Comparison of ENCODE assay signal across 18 cellular contexts in the genomic region with DNA sequence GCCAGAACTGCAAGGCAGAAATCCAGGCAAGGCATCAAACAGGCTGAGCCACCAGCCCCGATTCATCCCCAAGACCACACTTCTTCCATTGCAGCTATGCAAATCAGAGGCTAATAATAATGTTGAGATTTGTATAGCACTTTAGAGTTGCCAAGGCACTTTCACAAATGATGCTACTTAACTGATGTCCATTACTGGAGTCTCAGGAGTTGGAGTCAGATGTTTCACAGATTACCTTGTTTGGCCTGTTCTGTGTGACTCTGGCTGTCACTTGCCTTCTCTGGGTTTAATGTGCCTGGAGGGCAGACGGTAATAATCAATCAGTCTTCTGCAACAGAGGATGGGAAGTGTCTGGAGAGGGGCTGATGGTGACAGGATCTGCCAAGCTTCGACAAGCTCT. TPM values are rescaled to one million over a fixed set of nuclear protein-coding genes. Genes with fewer than 3 reads are reported as not detected.
DNase-seq lines count a peak whose midpoint lies in the region; ATAC-seq, FAIRE-seq and TF ChIP-seq lines count a peak whose summit lies in the region.
"Had no signal": no experiment of that assay in that cellular context is flagged by ENCODE, and none has a peak within 500 bp of the region (broad histone marks: within the 10 kb centered on the region; RNA-seq: fewer than 3 reads in every experiment).

No MANE protein-coding gene starts in this region.

- peaks cover 85% of the 10 kb centered on the region for H3K36me3 ChIP-seq in DOHH2 (ENCODE audit: control insufficient read depth, low read length)
- peaks cover 0 to 3% of the 10 kb centered on the region in 2 donors for H3K36me3 ChIP-seq in psoas muscle (ENCODE audit: insufficient read depth in 1 of 2, low read depth in 1 of 2)
- no peaks in the 10 kb centered on the region for H3K36me3 ChIP-seq in HepG2 (replicated peaks in 1 of 2; ENCODE audit: control insufficient read depth in 1 of 2, insufficient read depth in 2 of 2, low read length in 2 of 2)

- H3K27ac ChIP-seq in DOHH2 (ENCODE audit: low read depth, low read length) (peak overlapping the region; percentile 25), psoas muscle (peak overlapping the region; percentile 71), HepG2 (ENCODE audit: extremely low read length, insufficient read depth, low read length) (no peak overlapping the region)

- TF ChIP-seq CTCF in DOHH2 (IDR thresholded peaks at IDR 0.05; ENCODE audit: low read depth, low read length, poor library complexity, severe bottlenecking) (no peak), psoas muscle (IDR thresholded peaks at IDR 0.05) (no peak), HepG2 (CRISPR knock-in tag; IDR thresholded peaks at IDR 0.05) (no peak)

- no peak overlapping the region for H3K9ac ChIP-seq in HepG2 (ENCODE audit: insufficient read depth, low read depth, low read length)

- H3K9me3 Mint-ChIP-seq in activated naive CD4-positive, alpha-beta T cell treated with anti-CD3 and anti-CD28 coated beads, Interleukin-2, amount 50 U/mL, for 24 hours, result no peaks in the 10 kb centered on the region
- no peaks in the 10 kb centered on the region for H3K9me3 Mint-ChIP-seq in activated naive CD8-positive, alpha-beta T cell treated with anti-CD3 and anti-CD28 coated beads for 36 hours
- H3K9me3 Mint-ChIP-seq: stimulated activated memory B cell treated with anti-CD40 and anti-IgM and Interleukin-4, amounts not matched to agents 10 μg/mL and 1 μg/mL and 100 μg/mL, for 72 hours had no signal

- in situ Hi-C loops in HepG2 (cut with HindIII; ENCODE audit: extremely low pct_ligation_motif_present, low pct_unique_long_range_greater_than_20kb), result no loop called here

- no peaks in the 10 kb centered on the region for H3K9me3 ChIP-seq in DOHH2 (ENCODE audit: control insufficient read depth, insufficient read depth, low read length)
- no peaks in the 10 kb centered on the region for H3K9me3 ChIP-seq in psoas muscle
- no peaks in the 10 kb centered on the region for H3K9me3 ChIP-seq in HepG2 (ENCODE audit: low read length)

- H3K4me2 ChIP-seq in DOHH2 (ENCODE audit: low read length) (peak overlapping the region; percentile 55), HepG2 (ENCODE audit: low read depth, low read length) (no peak overlapping the region)

- H3K9me2 ChIP-seq in DOHH2 (replicated peaks; ENCODE audit: control insufficient read depth, low read length), result no peaks in the 10 kb centered on the region

- H3K27ac Mint-ChIP-seq in activated naive CD4-positive, alpha-beta T cell treated with anti-CD3 and anti-CD28 coated beads, Interleukin-2, amount 50 U/mL, for 24 hours, result peak overlapping the region; percentile 79
- peak overlapping the region; percentile 59 for H3K27ac Mint-ChIP-seq in activated naive CD8-positive, alpha-beta T cell treated with anti-CD3 and anti-CD28 coated beads for 36 hours
- H3K27ac Mint-ChIP-seq: stimulated activated memory B cell treated with anti-CD40 and anti-IgM and Interleukin-4, amounts not matched to agents 10 μg/mL and 1 μg/mL and 100 μg/mL, for 72 hours had no signal

- no peaks in the 10 kb centered on the region for H3K27me3 ChIP-seq in DOHH2 (ENCODE audit: control insufficient read depth, low read length)
- no peaks in the 10 kb centered on the region for H3K27me3 ChIP-seq in psoas muscle (ENCODE audit: insufficient read depth in 3 of 3, low read length in 2 of 3)
- H3K27me3 ChIP-seq in HepG2 (ENCODE audit: control insufficient read depth in 1 of 2, insufficient read depth in 2 of 2, low read length in 2 of 2), result peaks cover 0 to 16% of the 10 kb centered on the region in 2 experiments; a peak in 2 of 5 replicates

- H3K4me1 Mint-ChIP-seq in activated naive CD4-positive, alpha-beta T cell treated with anti-CD3 and anti-CD28 coated beads, Interleukin-2, amount 50 U/mL, for 24 hours, result peaks cover 16% of the 10 kb centered on the region
- H3K4me1 Mint-ChIP-seq in activated naive CD8-positive, alpha-beta T cell treated with anti-CD3 and anti-CD28 coated beads for 36 hours, result peaks cover 18% of the 10 kb centered on the region

- H3K4me3 ChIP-seq in DOHH2 (ENCODE audit: low read length) (peak overlapping the region; percentile 43), psoas muscle (no peak overlapping the region), HepG2 (replicated peaks in 1 of 3; ENCODE audit: insufficient read depth in 1 of 3, low read depth in 2 of 3, low read length in 3 of 3) (no peak overlapping the region)

- peaks cover 4% of the 10 kb centered on the region for H3K36me3 Mint-ChIP-seq in activated naive CD4-positive, alpha-beta T cell treated with anti-CD3 and anti-CD28 coated beads, Interleukin-2, amount 50 U/mL, for 24 hours
- H3K36me3 Mint-ChIP-seq in activated naive CD8-positive, alpha-beta T cell treated with anti-CD3 and anti-CD28 coated beads for 36 hours, result peaks cover 17% of the 10 kb centered on the region

- no peaks in the 10 kb centered on the region for H3K27me3 Mint-ChIP-seq in activated naive CD4-positive, alpha-beta T cell treated with anti-CD3 and anti-CD28 coated beads, Interleukin-2, amount 50 U/mL, for 24 hours
- no peaks in the 10 kb centered on the region for H3K27me3 Mint-ChIP-seq in activated naive CD8-positive, alpha-beta T cell treated with anti-CD3 and anti-CD28 coated beads for 36 hours
- H3K27me3 Mint-ChIP-seq: stimulated activated memory B cell treated with anti-CD40 and anti-IgM and Interleukin-4, amounts not matched to agents 10 μg/mL and 1 μg/mL and 100 μg/mL, for 72 hours had no signal

- H2AFZ ChIP-seq in HepG2 (ENCODE audit: low read length), result no peak overlapping the region

- H3K79me2 ChIP-seq in DOHH2 (ENCODE audit: control insufficient read depth, low read length) (peaks cover 50% of the 10 kb centered on the region), HepG2 (ENCODE audit: insufficient read depth, low read length) (no peaks in the 10 kb centered on the region)

- H3K4me3 Mint-ChIP-seq in activated naive CD4-positive, alpha-beta T cell treated with anti-CD3 and anti-CD28 coated beads, Interleukin-2, amount 50 U/mL, for 24 hours, result no peak overlapping the region
- no peak overlapping the region for H3K4me3 Mint-ChIP-seq in activated naive CD8-positive, alpha-beta T cell treated with anti-CD3 and anti-CD28 coated beads for 36 hours
- H3K4me3 Mint-ChIP-seq: stimulated activated memory B cell treated with anti-CD40 and anti-IgM and Interleukin-4, amounts not matched to agents 10 μg/mL and 1 μg/mL and 100 μg/mL, for 72 hours had no signal

- TF ChIP-seq RAD21 in HepG2 (CRISPR knock-in tag; IDR thresholded peaks at IDR 0.05), result no peak

- no peaks in the 10 kb centered on the region for H4K20me1 ChIP-seq in DOHH2 (ENCODE audit: control insufficient read depth, insufficient read depth, low read depth, low read length)
- H4K20me1 ChIP-seq in HepG2 (ENCODE audit: insufficient read depth, low read length), result no peaks in the 10 kb centered on the region

- no peak for FAIRE-seq in HepG2 (lab: Jason Lieb, UNC)
- FAIRE-seq: H54, urothelium cell line had no signal

- BruUV-seq in HepG2 (replicated peaks; lab: Mats Ljungman, UMichigan), result no TSS peak

- DNase-seq in activated naive CD4-positive, alpha-beta T cell treated with Interleukin-2 at 50 U/mL for 16 hours, result no peak
- DNase-seq in activated naive CD8-positive, alpha-beta T cell treated with anti-CD3 and anti-CD28 coated beads for 36 hours, result no peak
- DNase-seq in psoas muscle (no peak), NCI-H1105 (lab: John Stamatoyannopoulos, UW) (no peak), HepG2 (ENCODE audit: low spot score) (no peak), 8988T (no peak)
- DNase-seq: activated CD4-positive, alpha-beta T cell treated with anti-CD3 and anti-CD28 coated beads for 1 hour; central memory CD4-positive, alpha-beta T cell; Kasumi-1; NCI-H345; OCI-M1; posterior cingulate gyrus had no signal

- ATAC-seq in psoas muscle (no peak), HepG2 (no peak)

- H3K4me1 ChIP-seq in DOHH2 (ENCODE audit: control insufficient read depth, low read length), result peaks cover 56% of the 10 kb centered on the region
- peaks cover 59% of the 10 kb centered on the region for H3K4me1 ChIP-seq in psoas muscle
- peaks cover 15% of the 10 kb centered on the region for H3K4me1 ChIP-seq in HepG2 (ENCODE audit: insufficient read depth, low read length)

- WGBS in psoas muscle, 3 donors, result 16 to 39% (median 20%) methylated on average over 3 of the region's 3 CpGs
- 5% methylated on average over 3 of the region's 3 CpGs for WGBS in HepG2 (ENCODE audit: low lambda C conversion rate)

- CTCF ChIA-PET in HepG2 (lab: Yijun Ruan, JAX; ENCODE audit: low intra/inter-chr PET ratio, low total read pairs), result no interaction called here

- intact Hi-C loops in psoas muscle (cut with DNase I), result no loop called here
- intact Hi-C loops in HepG2 (cut with micrococcal nuclease; ENCODE audit: unreplicated experiment), result no loop called here

- no peak for TF ChIP-seq EP300 in HepG2 (IDR thresholded peaks at IDR 0.05; ENCODE audit: low read depth in 2 of 2, low read length in 2 of 2)
- TF ChIP-seq EP300 in HepG2 (CRISPR knock-in tag; IDR thresholded peaks at IDR 0.05; ENCODE audit: borderline replicate concordance), result no peak

- POLR2A ChIA-PET in HepG2 (lab: Yijun Ruan, JAX), result no interaction called here

- H3F3A ChIP-seq in DOHH2 (ENCODE audit: control insufficient read depth, insufficient read depth), result peaks cover 6% of the 10 kb centered on the region

- no peak for TF ChIP-seq POLR2A in HepG2 (IDR thresholded peaks at IDR 0.05; ENCODE audit: insufficient read depth in 1 of 2, low read depth in 2 of 2, low read length in 2 of 2)

RNA-seq across cellular contexts. Expression of gene MPZL1, which starts 40.8 kb away (rescaled TPM):
- 10 to 100 TPM; 15.9 to 17.3 TPM for total RNA-seq in activated naive CD8-positive, alpha-beta T cell treated with anti-CD3 and anti-CD28 coated beads for 36 hours
- total RNA-seq in psoas muscle, result 10 to 100 TPM; 14.1 to 22.4 (median 18.3) TPM
- 10 to 100 TPM in 2 of 3 donors, 1 to 10 TPM in 1; 5.2 to 14.0 (median 12.6) TPM for polyA plus RNA-seq in psoas muscle
- total RNA-seq in HepG2 (2016; rRNA removed; fragmentation: Illumina TruSeq; extraction: Trizol), result 43.9 and 68.7 TPM in 2 replicates
- 32.2 and 32.5 TPM in 2 replicates for total RNA-seq in HepG2 (2016; cell fraction: cytosol; rRNA removed; fragmentation: Illumina TruSeq; extraction: Trizol; ENCODE audit: low read depth)
- total RNA-seq in HepG2 (2016; cell fraction: insoluble cytoplasmic fraction; rRNA removed; fragmentation: Illumina TruSeq; extraction: Trizol), result 37.7 and 65.7 TPM in 2 replicates
- total RNA-seq in HepG2 (2016; cell fraction: membrane; rRNA removed; fragmentation: Illumina TruSeq; extraction: Trizol), result 33.4 and 37.7 TPM in 2 replicates
- 62.3 and 75.4 TPM in 2 replicates for total RNA-seq in HepG2 (2016; cell fraction: nucleus; rRNA removed; fragmentation: Illumina TruSeq; extraction: Trizol)
- polyA plus RNA-seq in HepG2 (2011; rRNA removed), result 38.0 and 40.1 TPM in 2 replicates
- 16.8 and 31.1 TPM in 2 replicates for polyA plus RNA-seq in HepG2 (2011; cell fraction: cytosol; rRNA removed)
- 16.0 and 18.0 TPM in 2 replicates for polyA plus RNA-seq in HepG2 (2011; cell fraction: nucleus; rRNA removed)
- 41.2 and 46.3 TPM in 2 replicates for polyA plus RNA-seq in HepG2 (2012)
- polyA plus RNA-seq in HepG2 (2016; cell fraction: cytosol; fragmentation: Illumina TruSeq; extraction: Trizol; ENCODE audit: low read depth), result 9.7 and 14.9 TPM in 2 replicates
- polyA plus RNA-seq in HepG2 (2016; cell fraction: insoluble cytoplasmic fraction; fragmentation: Illumina TruSeq; extraction: Trizol; ENCODE audit: low read depth), result 43.0 and 47.2 TPM in 2 replicates
- 21.1 and 21.8 TPM in 2 replicates for polyA plus RNA-seq in HepG2 (2016; cell fraction: membrane; fragmentation: Illumina TruSeq; extraction: Trizol; ENCODE audit: low read depth)
- polyA plus RNA-seq in HepG2 (2016; cell fraction: nucleus; fragmentation: Illumina TruSeq; extraction: Trizol; ENCODE audit: insufficient read depth, low read depth), result 99.6 and 104 TPM in 2 replicates
- polyA minus RNA-seq in HepG2 (2011; rRNA and poly(A)+ RNA removed; ENCODE audit: low replicate concordance), result 23.5 and 65.7 TPM in 2 replicates
- polyA minus RNA-seq in HepG2 (2011; cell fraction: cytosol; rRNA and poly(A)+ RNA removed), result 37.6 and 52.6 TPM in 2 replicates
- 26.1 and 36.4 TPM in 2 replicates for polyA minus RNA-seq in HepG2 (2011; cell fraction: nucleus; rRNA and poly(A)+ RNA removed)

RNA-seq across cellular contexts. Expression of gene RCSD1, which starts 51.0 kb away (rescaled TPM):
- 10 to 100 TPM; 56.4 to 58.2 TPM for total RNA-seq in activated naive CD8-positive, alpha-beta T cell treated with anti-CD3 and anti-CD28 coated beads for 36 hours
- 10 to 100 TPM in 3 of 4 donors, 1 to 10 TPM in 1; 9.9 to 34.2 (median 23.1) TPM for total RNA-seq in psoas muscle
- 10 to 100 TPM in 2 of 3 donors, 1 to 10 TPM in 1; 3.9 to 13.7 (median 10.4) TPM for polyA plus RNA-seq in psoas muscle
- total RNA-seq in HepG2 (2016; rRNA removed; fragmentation: Illumina TruSeq; extraction: Trizol), result not detected in 2 replicates
- total RNA-seq in HepG2 (2016; cell fraction: cytosol; rRNA removed; fragmentation: Illumina TruSeq; extraction: Trizol; ENCODE audit: low read depth), result not detected in 2 replicates
- not detected in 2 replicates for total RNA-seq in HepG2 (2016; cell fraction: insoluble cytoplasmic fraction; rRNA removed; fragmentation: Illumina TruSeq; extraction: Trizol)
- not detected in 2 replicates for total RNA-seq in HepG2 (2016; cell fraction: membrane; rRNA removed; fragmentation: Illumina TruSeq; extraction: Trizol)
- total RNA-seq in HepG2 (2016; cell fraction: nucleus; rRNA removed; fragmentation: Illumina TruSeq; extraction: Trizol), result not detected in 2 replicates
- not detected in 2 replicates for polyA plus RNA-seq in HepG2 (2011; rRNA removed)
- polyA plus RNA-seq in HepG2 (2011; cell fraction: cytosol; rRNA removed), result not detected in 2 replicates
- not detected in 2 replicates for polyA plus RNA-seq in HepG2 (2011; cell fraction: nucleus; rRNA removed)
- polyA plus RNA-seq in HepG2 (2012), result not detected in 2 replicates
- not detected in 2 replicates for polyA plus RNA-seq in HepG2 (2016; cell fraction: cytosol; fragmentation: Illumina TruSeq; extraction: Trizol; ENCODE audit: low read depth)
- polyA plus RNA-seq in HepG2 (2016; cell fraction: insoluble cytoplasmic fraction; fragmentation: Illumina TruSeq; extraction: Trizol; ENCODE audit: low read depth), result not detected in 2 replicates
- polyA plus RNA-seq in HepG2 (2016; cell fraction: membrane; fragmentation: Illumina TruSeq; extraction: Trizol; ENCODE audit: low read depth), result not detected in 2 replicates
- not detected in 2 replicates for polyA plus RNA-seq in HepG2 (2016; cell fraction: nucleus; fragmentation: Illumina TruSeq; extraction: Trizol; ENCODE audit: insufficient read depth, low read depth)
- polyA minus RNA-seq in HepG2 (2011; rRNA and poly(A)+ RNA removed; ENCODE audit: low replicate concordance), result 0.26 and 0.32 TPM in 2 replicates
- polyA minus RNA-seq in HepG2 (2011; cell fraction: cytosol; rRNA and poly(A)+ RNA removed), result not detected in 2 replicates
- polyA minus RNA-seq in HepG2 (2011; cell fraction: nucleus; rRNA and poly(A)+ RNA removed), result not detected in 2 replicates
- total RNA-seq: SK-MEL-5 had no signal

Comparison
In these comparisons a context has a peak if more than half of its experiments do, and no peak if none do; other contexts are left out.
1. RNA of gene RCSD1, which starts 51.0 kb away (total RNA-seq): 56.4 to 58.2 TPM in activated naive CD8-positive, alpha-beta T cell treated with anti-CD3 and anti-CD28 coated beads for 36 hours and 9.9 to 34.2 TPM in psoas muscle; not detected in HepG2; every median in the first group is over 10 times any median in the second.